In genomic region chr6:155328539-155329459, GRCh38 we compare ENCODE assay signal across 1 cellular context.
TF ChIP-seq lines count a peak whose summit lies in the region.

No MANE protein-coding gene starts in this region.

TF ChIP-seq in HepG2, 621 proteins besides CTCF, POLR2A, EP300 and RAD21 (continued from another document and continues in another):
- peak; percentile 72 for TF ChIP-seq PRDM10 (CRISPR knock-in tag; IDR thresholded peaks at IDR 0.05; ENCODE audit: low read depth)
- TF ChIP-seq HNF4A (CRISPR knock-in tag; IDR thresholded peaks at IDR 0.05) = peak; percentile 68
- TF ChIP-seq CREM (IDR thresholded peaks at IDR 0.05) = peak; percentile 98
- TF ChIP-seq CREM (CRISPR knock-in tag; IDR thresholded peaks at IDR 0.05) = no peak
- TF ChIP-seq PCBP1 (IDR thresholded peaks at IDR 0.05; ENCODE audit: borderline replicate concordance, low read depth, low read length) = no peak
- TF ChIP-seq TBX2 (CRISPR knock-in tag; IDR thresholded peaks at IDR 0.05; ENCODE audit: borderline replicate concordance) = peak; percentile 97
- peak; percentile 83; the same call in 1 of the 2 replicates for TF ChIP-seq YEATS4 (CRISPR knock-in tag; IDR thresholded peaks at IDR 0.05; ENCODE audit: borderline replicate concordance)
- no peak for TF ChIP-seq NFE2L2 (IDR thresholded peaks at IDR 0.05; ENCODE audit: low read length)
- peak; percentile 99 for TF ChIP-seq BRD4 (CRISPR knock-in tag; IDR thresholded peaks at IDR 0.05)
- no peak for TF ChIP-seq ZBTB10 (CRISPR knock-in tag; IDR thresholded peaks at IDR 0.05; ENCODE audit: borderline replicate concordance)
- no peak for TF ChIP-seq ZNF180 (CRISPR knock-in tag; IDR thresholded peaks at IDR 0.05; ENCODE audit: borderline replicate concordance, low read depth)
- no peak for TF ChIP-seq ZNF121 (CRISPR knock-in tag; IDR thresholded peaks at IDR 0.05)
- TF ChIP-seq ZNF788 (CRISPR knock-in tag; IDR thresholded peaks at IDR 0.05; ENCODE audit: borderline replicate concordance) = peak; percentile 76; the same call in 1 of the 2 replicates
- peak; percentile 12; the same call in 1 of the 2 replicates for TF ChIP-seq ZNF747 (CRISPR knock-in tag; IDR thresholded peaks at IDR 0.05; ENCODE audit: borderline replicate concordance)
- TF ChIP-seq ZNF326 (CRISPR knock-in tag; IDR thresholded peaks at IDR 0.05; ENCODE audit: borderline replicate concordance) = no peak
- peak; percentile 77 for TF ChIP-seq KAT8 (CRISPR knock-in tag; IDR thresholded peaks at IDR 0.05)
- TF ChIP-seq PATZ1 (CRISPR knock-in tag; IDR thresholded peaks at IDR 0.05) = peak; percentile 94
- no peak for TF ChIP-seq KDM5A (IDR thresholded peaks at IDR 0.05; ENCODE audit: borderline replicate concordance, low read length)
- TF ChIP-seq FIP1L1 (IDR thresholded peaks at IDR 0.05; ENCODE audit: borderline replicate concordance, insufficient read depth, low read depth, low read length) = no peak
- TF ChIP-seq AFF4 (CRISPR knock-in tag; IDR thresholded peaks at IDR 0.05) = peak; percentile 91
- TF ChIP-seq PAWR (CRISPR knock-in tag; IDR thresholded peaks at IDR 0.05; ENCODE audit: borderline replicate concordance) = no peak
- TF ChIP-seq ZNF547 (CRISPR knock-in tag; IDR thresholded peaks at IDR 0.05) = no peak
- TF ChIP-seq, protein P1, sequence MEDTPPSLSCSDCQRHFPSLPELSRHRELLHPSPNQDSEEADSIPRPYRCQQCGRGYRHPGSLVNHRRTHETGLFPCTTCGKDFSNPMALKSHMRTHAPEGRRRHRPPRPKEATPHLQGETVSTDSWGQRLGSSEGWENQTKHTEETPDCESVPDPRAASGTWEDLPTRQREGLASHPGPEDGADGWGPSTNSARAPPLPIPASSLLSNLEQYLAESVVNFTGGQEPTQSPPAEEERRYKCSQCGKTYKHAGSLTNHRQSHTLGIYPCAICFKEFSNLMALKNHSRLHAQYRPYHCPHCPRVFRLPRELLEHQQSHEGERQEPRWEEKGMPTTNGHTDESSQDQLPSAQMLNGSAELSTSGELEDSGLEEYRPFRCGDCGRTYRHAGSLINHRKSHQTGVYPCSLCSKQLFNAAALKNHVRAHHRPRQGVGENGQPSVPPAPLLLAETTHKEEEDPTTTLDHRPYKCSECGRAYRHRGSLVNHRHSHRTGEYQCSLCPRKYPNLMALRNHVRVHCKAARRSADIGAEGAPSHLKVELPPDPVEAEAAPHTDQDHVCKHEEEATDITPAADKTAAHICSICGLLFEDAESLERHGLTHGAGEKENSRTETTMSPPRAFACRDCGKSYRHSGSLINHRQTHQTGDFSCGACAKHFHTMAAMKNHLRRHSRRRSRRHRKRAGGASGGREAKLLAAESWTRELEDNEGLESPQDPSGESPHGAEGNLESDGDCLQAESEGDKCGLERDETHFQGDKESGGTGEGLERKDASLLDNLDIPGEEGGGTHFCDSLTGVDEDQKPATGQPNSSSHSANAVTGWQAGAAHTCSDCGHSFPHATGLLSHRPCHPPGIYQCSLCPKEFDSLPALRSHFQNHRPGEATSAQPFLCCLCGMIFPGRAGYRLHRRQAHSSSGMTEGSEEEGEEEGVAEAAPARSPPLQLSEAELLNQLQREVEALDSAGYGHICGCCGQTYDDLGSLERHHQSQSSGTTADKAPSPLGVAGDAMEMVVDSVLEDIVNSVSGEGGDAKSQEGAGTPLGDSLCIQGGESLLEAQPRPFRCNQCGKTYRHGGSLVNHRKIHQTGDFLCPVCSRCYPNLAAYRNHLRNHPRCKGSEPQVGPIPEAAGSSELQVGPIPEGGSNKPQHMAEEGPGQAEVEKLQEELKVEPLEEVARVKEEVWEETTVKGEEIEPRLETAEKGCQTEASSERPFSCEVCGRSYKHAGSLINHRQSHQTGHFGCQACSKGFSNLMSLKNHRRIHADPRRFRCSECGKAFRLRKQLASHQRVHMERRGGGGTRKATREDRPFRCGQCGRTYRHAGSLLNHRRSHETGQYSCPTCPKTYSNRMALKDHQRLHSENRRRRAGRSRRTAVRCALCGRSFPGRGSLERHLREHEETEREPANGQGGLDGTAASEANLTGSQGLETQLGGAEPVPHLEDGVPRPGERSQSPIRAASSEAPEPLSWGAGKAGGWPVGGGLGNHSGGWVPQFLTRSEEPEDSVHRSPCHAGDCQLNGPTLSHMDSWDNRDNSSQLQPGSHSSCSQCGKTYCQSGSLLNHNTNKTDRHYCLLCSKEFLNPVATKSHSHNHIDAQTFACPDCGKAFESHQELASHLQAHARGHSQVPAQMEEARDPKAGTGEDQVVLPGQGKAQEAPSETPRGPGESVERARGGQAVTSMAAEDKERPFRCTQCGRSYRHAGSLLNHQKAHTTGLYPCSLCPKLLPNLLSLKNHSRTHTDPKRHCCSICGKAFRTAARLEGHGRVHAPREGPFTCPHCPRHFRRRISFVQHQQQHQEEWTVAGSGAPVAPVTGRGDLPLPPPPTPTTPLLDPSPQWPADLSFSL (CRISPR knock-in tag; IDR thresholded peaks at IDR 0.05) = peak; percentile 81
- TF ChIP-seq ZNF441 (CRISPR knock-in tag; IDR thresholded peaks at IDR 0.05; ENCODE audit: borderline replicate concordance) = peak; percentile 56; the same call in 1 of the 2 replicates
- TF ChIP-seq, protein P2, sequence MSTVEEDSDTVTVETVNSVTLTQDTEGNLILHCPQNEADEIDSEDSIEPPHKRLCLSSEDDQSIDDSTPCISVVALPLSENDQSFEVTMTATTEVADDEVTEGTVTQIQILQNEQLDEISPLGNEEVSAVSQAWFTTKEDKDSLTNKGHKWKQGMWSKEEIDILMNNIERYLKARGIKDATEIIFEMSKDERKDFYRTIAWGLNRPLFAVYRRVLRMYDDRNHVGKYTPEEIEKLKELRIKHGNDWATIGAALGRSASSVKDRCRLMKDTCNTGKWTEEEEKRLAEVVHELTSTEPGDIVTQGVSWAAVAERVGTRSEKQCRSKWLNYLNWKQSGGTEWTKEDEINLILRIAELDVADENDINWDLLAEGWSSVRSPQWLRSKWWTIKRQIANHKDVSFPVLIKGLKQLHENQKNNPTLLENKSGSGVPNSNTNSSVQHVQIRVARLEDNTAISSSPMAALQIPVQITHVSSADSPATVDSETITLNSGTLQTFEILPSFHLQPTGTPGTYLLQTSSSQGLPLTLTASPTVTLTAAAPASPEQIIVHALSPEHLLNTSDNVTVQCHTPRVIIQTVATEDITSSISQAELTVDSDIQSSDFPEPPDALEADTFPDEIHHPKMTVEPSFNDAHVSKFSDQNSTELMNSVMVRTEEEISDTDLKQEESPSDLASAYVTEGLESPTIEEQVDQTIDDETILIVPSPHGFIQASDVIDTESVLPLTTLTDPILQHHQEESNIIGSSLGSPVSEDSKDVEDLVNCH (CRISPR knock-in tag; IDR thresholded peaks at IDR 0.05) = no peak
- TF ChIP-seq, protein P3, sequence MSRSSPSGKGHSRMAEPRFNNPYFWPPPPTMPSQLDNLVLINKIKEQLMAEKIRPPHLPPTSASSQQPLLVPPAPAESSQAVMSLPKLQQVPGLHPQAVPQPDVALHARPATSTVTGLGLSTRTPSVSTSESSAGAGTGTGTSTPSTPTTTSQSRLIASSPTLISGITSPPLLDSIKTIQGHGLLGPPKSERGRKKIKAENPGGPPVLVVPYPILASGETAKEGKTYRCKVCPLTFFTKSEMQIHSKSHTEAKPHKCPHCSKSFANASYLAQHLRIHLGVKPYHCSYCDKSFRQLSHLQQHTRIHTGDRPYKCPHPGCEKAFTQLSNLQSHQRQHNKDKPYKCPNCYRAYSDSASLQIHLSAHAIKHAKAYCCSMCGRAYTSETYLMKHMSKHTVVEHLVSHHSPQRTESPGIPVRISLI (CRISPR knock-in tag; IDR thresholded peaks at IDR 0.05; ENCODE audit: borderline replicate concordance) = peak; percentile 99
- no peak for TF ChIP-seq CCAR2 (optimal IDR thresholded peaks at IDR 0.05; ENCODE audit: low read depth, low read length)
- no peak for TF ChIP-seq ZNF616 (CRISPR knock-in tag; IDR thresholded peaks at IDR 0.05; ENCODE audit: low read depth)
- no peak for TF ChIP-seq NFE2 (CRISPR knock-in tag; IDR thresholded peaks at IDR 0.05)
- TF ChIP-seq ZNF331 (CRISPR knock-in tag; IDR thresholded peaks at IDR 0.05) = peak; percentile 93
- TF ChIP-seq ZFAT (CRISPR knock-in tag; conservative IDR thresholded peaks at IDR 0.05) = no peak
- TF ChIP-seq MLLT10 (CRISPR knock-in tag; IDR thresholded peaks at IDR 0.05) = no peak
- TF ChIP-seq CBX2 (IDR thresholded peaks at IDR 0.05; ENCODE audit: low read depth, low read length) = no peak
- no peak for TF ChIP-seq CBX2 (CRISPR knock-in tag; IDR thresholded peaks at IDR 0.05; ENCODE audit: low read depth)
- TF ChIP-seq SP5 (CRISPR knock-in tag; IDR thresholded peaks at IDR 0.05; ENCODE audit: borderline replicate concordance, low read depth) = no peak; the same call in 1 of the 2 replicates
- peak; percentile 99 for TF ChIP-seq TBX3 (IDR thresholded peaks at IDR 0.05; ENCODE audit: borderline replicate concordance)
- no peak for TF ChIP-seq TBP (CRISPR knock-in tag; IDR thresholded peaks at IDR 0.05)
- 0 out of 2 replicates have a peak, but pooled peaks have one; percentile 18 for TF ChIP-seq GTF3A (CRISPR knock-in tag; conservative IDR thresholded peaks at IDR 0.05)
- no peak for TF ChIP-seq CAMTA2 (CRISPR knock-in tag; IDR thresholded peaks at IDR 0.05; ENCODE audit: borderline replicate concordance)
